Comparison of ENCODE assay signal across 9 cellular contexts in the genomic region with DNA sequence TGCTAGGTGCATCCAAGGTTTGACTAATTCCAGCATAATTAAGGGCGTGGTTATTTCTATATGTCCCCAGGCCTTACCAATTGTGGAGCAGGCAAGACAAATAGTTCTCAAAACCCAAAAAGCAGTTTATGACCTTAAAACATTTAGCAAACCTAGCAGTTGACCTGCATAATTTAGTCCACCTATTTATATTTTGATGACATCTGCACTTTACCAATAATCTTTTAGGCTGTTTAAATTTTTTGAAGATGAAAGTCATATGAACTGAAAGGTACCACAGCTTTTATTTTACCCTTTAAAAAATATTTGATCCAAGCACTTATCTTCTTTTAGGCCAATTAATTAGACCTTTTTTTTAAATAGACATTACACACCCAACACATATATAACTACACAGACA. TPM values are rescaled to one million over a fixed set of nuclear protein-coding genes. Genes with fewer than 3 reads are reported as not detected.
"Had no signal": no experiment of that assay in that cellular context is flagged by ENCODE, and none has a peak within 500 bp of the region (broad histone marks: within the 10 kb centered on the region; RNA-seq: fewer than 3 reads in every experiment).

No MANE protein-coding gene starts in this region.

- H3K27me3 Mint-ChIP-seq: IgD-negative memory B cell had no signal

- H3K4me2 ChIP-seq: KMS-11 had no signal

- ATAC-seq: K562 had no signal

- H3K27ac ChIP-seq: HL-60, KMS-11 had no signal

- H3K4me3 Mint-ChIP-seq: IgD-negative memory B cell had no signal

- H3K27ac Mint-ChIP-seq: IgD-negative memory B cell had no signal

- H3K4me3 ChIP-seq: K562 had no signal

- H3K36me3 Mint-ChIP-seq: IgD-negative memory B cell had no signal

- FAIRE-seq: HTR-8/SVneo, K562 had no signal

- H3K9ac ChIP-seq: KMS-11 had no signal

- DNase-seq: KBM-7, KG1 had no signal

RNA-seq across cellular contexts. Expression of a gene that starts 9.8 kb away (rescaled TPM):
- total RNA-seq: HT-29, HT1080, K562 had no signal
- polyA plus RNA-seq: IgD-negative memory B cell, K562 had no signal

RNA-seq across cellular contexts. Expression of a gene that starts 27.6 kb away (rescaled TPM):
- polyA plus RNA-seq: IgD-negative memory B cell had no signal
